In genomic region chr19:2840794-2841790, GRCh38 we compare ENCODE assay signal across 8 cellular contexts.
A peak's percentile ranks its signal among the peaks of the same experiment; 100 is the strongest.
DNase-seq lines count a peak whose midpoint lies in the region; ATAC-seq and FAIRE-seq lines count a peak whose summit lies in the region.

Gene ZNF555 (plus strand): TSS chr19:2841475. CDS start chr19:2841573, 98 bp downstream.

- DNase-seq in AG08395 (ENCODE audit: low spot score) (peak; percentile 99), NCI-H345 (lab: John Stamatoyannopoulos, UW) (peak; percentile 98), cerebellar cortex (ENCODE audit: low spot score) (peak; percentile 99)
- DNase-seq in stimulated activated CD4-positive, alpha-beta T cell treated with anti-CD3 and anti-CD28 coated beads, Interleukin-12 subunit alpha, Interleukin-12 subunit beta, amount 100 ng/mL, for 24 hours (ENCODE audit: low read depth in 2 of 2), result peak; percentile 95 to 96

- peak; percentile 47 for FAIRE-seq in islet of Langerhans (lab: Jason Lieb, UNC)

- peak; percentile 89 for ATAC-seq in GM18873 (IDR thresholded peaks at IDR 0.05; ENCODE audit: low FRiP score, unreplicated experiment)
- ATAC-seq in HG03135 (IDR thresholded peaks at IDR 0.05; ENCODE audit: unreplicated experiment), result peak; percentile 92
- peak; percentile 100 for ATAC-seq in activated CD4-positive, CD25-positive, alpha-beta regulatory T cell treated with anti-CD3 and anti-CD28 coated beads, Interleukin-2, amount 50 U/mL, for 24 hours

Comparison
In these comparisons a context has a peak if more than half of its experiments do, and no peak if none do; other contexts are left out.
1. Peak in every context shown above with its lines: DNase-seq and ATAC-seq.